9 cellular contexts compared by ENCODE assay signal in the genomic region with DNA sequence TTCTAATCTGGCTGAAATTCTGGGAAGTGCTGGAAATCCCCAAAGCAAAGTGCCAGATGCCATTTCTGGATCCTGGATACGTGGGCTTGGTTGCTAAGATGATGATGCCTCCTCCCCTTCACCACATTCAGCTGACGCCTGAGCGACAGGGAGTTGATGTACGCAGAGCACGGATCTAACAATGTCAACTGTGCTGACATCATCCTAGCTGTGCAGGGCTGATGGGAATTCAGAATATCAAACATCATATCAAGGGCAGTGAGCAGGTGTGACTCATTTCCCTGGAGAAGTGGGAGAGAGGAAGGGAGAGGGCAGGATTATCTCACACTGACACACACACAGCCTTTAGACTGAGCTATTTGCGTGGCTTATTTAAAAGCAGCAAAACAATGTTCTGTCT.
DNase-seq lines count a peak whose midpoint lies in the region; ATAC-seq lines count a peak whose summit lies in the region.
"Had no signal": no experiment of that assay in that cellular context is flagged by ENCODE, and none has a peak within 500 bp of the region (broad histone marks: within the 10 kb centered on the region; RNA-seq: fewer than 3 reads in every experiment).

No MANE protein-coding gene starts in this region.

- DNase-seq in DMS 273 treated with DMSO at 0.1 percent for 48 hours (lab: John Stamatoyannopoulos, UW) (peak; percentile 33), NCI-H2227 treated with DMSO at 0.1 percent for 48 hours (lab: John Stamatoyannopoulos, UW) (peak; percentile 48), cerebellum (ENCODE audit: low spot score) (peak; percentile 49), medulla oblongata (ENCODE audit: extremely low spot score) (peak; percentile 18), HuH-7 (ENCODE audit: low spot score) (no peak)
- no peak for DNase-seq in activated CD8-positive, alpha-beta T cell treated with anti-CD3 and anti-CD28 coated beads, Interleukin-2, amount 10 ng/mL, durations not matched to agents 7 days and 5 days

- H3K27me3 Mint-ChIP-seq in activated CD8-positive, alpha-beta T cell treated with anti-CD3 and anti-CD28 coated beads, Interleukin-2, amount 10 ng/mL, durations not matched to agents 7 days and 5 days (ENCODE audit: low read depth): no peaks in the 10 kb centered on the region

- POLR2A ChIA-PET in activated CD8-positive, alpha-beta T cell treated with anti-CD3 and anti-CD28 coated beads, Interleukin-2, amount 10 ng/mL, durations not matched to agents 7 days and 5 days (lab: Charles Lee): no interaction called here

- no peaks in the 10 kb centered on the region for H3K4me1 Mint-ChIP-seq in activated CD8-positive, alpha-beta T cell treated with anti-CD3 and anti-CD28 coated beads, Interleukin-2, amount 10 ng/mL, durations not matched to agents 7 days and 5 days (ENCODE audit: low read depth)

- no peaks in the 10 kb centered on the region for H3K9me3 Mint-ChIP-seq in activated CD8-positive, alpha-beta T cell treated with anti-CD3 and anti-CD28 coated beads, Interleukin-2, amount 10 ng/mL, durations not matched to agents 7 days and 5 days (ENCODE audit: insufficient read depth)

- H3K27ac Mint-ChIP-seq in activated CD8-positive, alpha-beta T cell treated with anti-CD3 and anti-CD28 coated beads, Interleukin-2, amount 10 ng/mL, durations not matched to agents 7 days and 5 days: no peak overlapping the region

- H3K4me3 Mint-ChIP-seq in activated CD8-positive, alpha-beta T cell treated with anti-CD3 and anti-CD28 coated beads, Interleukin-2, amount 10 ng/mL, durations not matched to agents 7 days and 5 days: no peak overlapping the region

- no peaks in the 10 kb centered on the region for H3K36me3 Mint-ChIP-seq in activated CD8-positive, alpha-beta T cell treated with anti-CD3 and anti-CD28 coated beads, Interleukin-2, amount 10 ng/mL, durations not matched to agents 7 days and 5 days (ENCODE audit: low read depth)

- CTCF ChIA-PET in activated CD8-positive, alpha-beta T cell treated with anti-CD3 and anti-CD28 coated beads, Interleukin-2, amount 10 ng/mL, durations not matched to agents 7 days and 5 days (lab: Charles Lee): no interaction called here

- ATAC-seq in activated CD8-positive, alpha-beta T cell treated with anti-CD3 and anti-CD28 coated beads, Interleukin-2, amount 10 ng/mL, durations not matched to agents 7 days and 5 days: no peak
- ATAC-seq in GM21529 (IDR thresholded peaks at IDR 0.05; ENCODE audit: unreplicated experiment): no peak
- no peak for ATAC-seq in GM18870 (IDR thresholded peaks at IDR 0.05; ENCODE audit: unreplicated experiment)
- ATAC-seq: GM12878 had no signal

Comparison
In these comparisons a context has a peak if more than half of its experiments do, and no peak if none do; other contexts are left out.
1. DNase-seq: peak in DMS 273 treated with DMSO at 0.1 percent for 48 hours (single experiment), NCI-H2227 treated with DMSO at 0.1 percent for 48 hours (single experiment), cerebellum (single experiment) and medulla oblongata (single experiment); none in HuH-7 (single experiment) and activated CD8-positive, alpha-beta T cell treated with anti-CD3 and anti-CD28 coated beads, Interleukin-2, amount 10 ng/mL, durations not matched to agents 7 days and 5 days (single experiment).